Comparison of ENCODE assay signal across 9 cellular contexts in genomic region chr15:50879016-50879415, GRCh38. TPM values are rescaled to one million over a fixed set of nuclear protein-coding genes. Genes with fewer than 3 reads are reported as not detected.
A peak's percentile ranks its signal among the peaks of the same experiment; 100 is the strongest.
DNase-seq lines count a peak whose midpoint lies in the region; ATAC-seq and TF ChIP-seq lines count a peak whose summit lies in the region.
"Had no signal": no experiment of that assay in that cellular context is flagged by ENCODE, and none has a peak within 500 bp of the region (broad histone marks: within the 10 kb centered on the region; RNA-seq: fewer than 3 reads in every experiment).

No MANE protein-coding gene starts in this region.

- H3K36me3 Mint-ChIP-seq in activated T-helper 1 cell treated with anti-CD3 and anti-CD28 coated beads, Interleukin-12 subunit alpha, Interleukin-12 subunit beta, Interleukin-2, Interleukin-4 antibody, amounts not matched to agents 30 ng/mL and 10 ng/mL and 1 ng/mL, durations not matched to agents 14 hours and 24 hours and 36 hours (ENCODE audit: low read depth) = peaks cover 4% of the 10 kb centered on the region

- intact Hi-C loops in activated T-helper 1 cell treated with anti-CD3 and anti-CD28 coated beads, Interleukin-12 subunit alpha, Interleukin-12 subunit beta, Interleukin-2, Interleukin-4 antibody, amounts not matched to agents 30 ng/mL and 10 ng/mL and 1 ng/mL, durations not matched to agents 14 hours and 24 hours and 36 hours (cut with micrococcal nuclease) = loop anchor here (5.0 kb wide), 1 partner anchor 252 kb away; no protein-coding TSS in a partner anchor
- intact Hi-C loops in ovary (cut with DNase I) = loop anchor here (5.0 to 10.0 kb wide), 2 partner anchors 204 to 207 kb away; no protein-coding TSS in a partner anchor

- H3K4me1 Mint-ChIP-seq in activated T-helper 1 cell treated with anti-CD3 and anti-CD28 coated beads, Interleukin-12 subunit alpha, Interleukin-12 subunit beta, Interleukin-2, Interleukin-4 antibody, amounts not matched to agents 30 ng/mL and 10 ng/mL and 1 ng/mL, durations not matched to agents 14 hours and 24 hours and 36 hours (ENCODE audit: low read depth) = peaks cover 71% of the 10 kb centered on the region

- DNase-seq in DND-41 (no peak), GM20000 (ENCODE audit: low spot score) (no peak), NCI-H345 treated with DMSO at 0.1 percent for 48 hours (lab: John Stamatoyannopoulos, UW; ENCODE audit: unreplicated experiment) (no peak), ovary (no peak), DMS53 (lab: John Stamatoyannopoulos, UW) (no peak)
- DNase-seq in activated T-helper 1 cell treated with anti-CD3 and anti-CD28 coated beads, Interleukin-12 subunit alpha, Interleukin-12 subunit beta, Interleukin-2, Interleukin-4 antibody, amounts not matched to agents 30 ng/mL and 10 ng/mL and 1 ng/mL, durations not matched to agents 14 hours and 24 hours and 36 hours (ENCODE audit: low spot score) = peak; percentile 20
- DNase-seq: NCI-H1417 treated with DMSO at 0.1 percent for 48 hours had no signal

- H3K27ac ChIP-seq in DND-41 (ENCODE audit: low read length) = peak overlapping the region; percentile 80
- H3K27ac ChIP-seq in ovary = no peak overlapping the region

- TF ChIP-seq EP300 in ovary (IDR thresholded peaks at IDR 0.05) = no peak

- H3K4me2 ChIP-seq in DND-41 (ENCODE audit: insufficient read depth, low read length) = peak overlapping the region; percentile 28; the same call in 1 of the 2 replicates

- H4K20me1 ChIP-seq in DND-41 (ENCODE audit: insufficient read depth, low read length) = no peaks in the 10 kb centered on the region

- peaks cover 63% of the 10 kb centered on the region for H3K4me1 ChIP-seq in DND-41 (ENCODE audit: insufficient read depth, low read length)
- peaks cover 1% of the 10 kb centered on the region for H3K4me1 ChIP-seq in ovary (ENCODE audit: insufficient read depth)

- H3K4me3 ChIP-seq in DND-41 (ENCODE audit: low read depth in 1 of 2, low read length in 2 of 2) = no peak overlapping the region
- H3K4me3 ChIP-seq in ovary = no peak overlapping the region

- ATAC-seq in DND-41 (ENCODE audit: insufficient read depth, low read depth) = no peak; the same call in 2 of the 3 replicates
- peak; percentile 55 for ATAC-seq in GM19397 (IDR thresholded peaks at IDR 0.05; ENCODE audit: unreplicated experiment)
- ATAC-seq in HG03097 (IDR thresholded peaks at IDR 0.05; ENCODE audit: low FRiP score, unreplicated experiment) = peak; percentile 54

- H3K27me3 Mint-ChIP-seq in activated T-helper 1 cell treated with anti-CD3 and anti-CD28 coated beads, Interleukin-12 subunit alpha, Interleukin-12 subunit beta, Interleukin-2, Interleukin-4 antibody, amounts not matched to agents 30 ng/mL and 10 ng/mL and 1 ng/mL, durations not matched to agents 14 hours and 24 hours and 36 hours (ENCODE audit: insufficient read depth) = no peaks in the 10 kb centered on the region

- H3K9me3 ChIP-seq in DND-41 (ENCODE audit: insufficient read depth, low read length, severe bottlenecking) (no peaks in the 10 kb centered on the region), ovary (no peaks in the 10 kb centered on the region)

- peak overlapping the region; percentile 30 for H2AFZ ChIP-seq in DND-41 (ENCODE audit: low read depth, low read length)

- peaks cover 5% of the 10 kb centered on the region for H3K9me3 Mint-ChIP-seq in activated T-helper 1 cell treated with anti-CD3 and anti-CD28 coated beads, Interleukin-12 subunit alpha, Interleukin-12 subunit beta, Interleukin-2, Interleukin-4 antibody, amounts not matched to agents 30 ng/mL and 10 ng/mL and 1 ng/mL, durations not matched to agents 14 hours and 24 hours and 36 hours

- H3K9ac ChIP-seq in DND-41 (ENCODE audit: low read depth, low read length) = no peak overlapping the region; the same call in 1 of the 2 replicates

- H3K36me3 ChIP-seq in DND-41 (ENCODE audit: insufficient read depth, low read length) = no peaks in the 10 kb centered on the region
- no peaks in the 10 kb centered on the region for H3K36me3 ChIP-seq in ovary

- no peaks in the 10 kb centered on the region for H3K27me3 ChIP-seq in DND-41 (ENCODE audit: insufficient read depth, low read length, poor library complexity)
- no peaks in the 10 kb centered on the region for H3K27me3 ChIP-seq in ovary

- TF ChIP-seq CTCF in DND-41 (IDR thresholded peaks at IDR 0.05; ENCODE audit: borderline replicate concordance, extremely low read depth, low read length, poor library complexity, severe bottlenecking) = no peak
- no peak for TF ChIP-seq CTCF in GM20000 (IDR thresholded peaks at IDR 0.05; ENCODE audit: extremely low read depth, missing control alignments)
- TF ChIP-seq CTCF in ovary (IDR thresholded peaks at IDR 0.05) = no peak

- 67 to 90% (median 77%) methylated on average over 2 of the region's 2 CpGs for WGBS in ovary, 3 donors

- TF ChIP-seq POLR2A in ovary (IDR thresholded peaks at IDR 0.05) = no peak

- peak overlapping the region; percentile 65 for H3K27ac Mint-ChIP-seq in activated T-helper 1 cell treated with anti-CD3 and anti-CD28 coated beads, Interleukin-12 subunit alpha, Interleukin-12 subunit beta, Interleukin-2, Interleukin-4 antibody, amounts not matched to agents 30 ng/mL and 10 ng/mL and 1 ng/mL, durations not matched to agents 14 hours and 24 hours and 36 hours

- H3K4me3 Mint-ChIP-seq in activated T-helper 1 cell treated with anti-CD3 and anti-CD28 coated beads, Interleukin-12 subunit alpha, Interleukin-12 subunit beta, Interleukin-2, Interleukin-4 antibody, amounts not matched to agents 30 ng/mL and 10 ng/mL and 1 ng/mL, durations not matched to agents 14 hours and 24 hours and 36 hours = peak overlapping the region; percentile 62

- H3K79me2 ChIP-seq in DND-41 (ENCODE audit: insufficient read depth, low read length) = no peaks in the 10 kb centered on the region

RNA-seq across cellular contexts. Expression of gene AP4E1, which starts 29.5 kb away (rescaled TPM):
- 15.8 and 17.0 TPM in 2 replicates for total RNA-seq in activated T-helper 1 cell treated with anti-CD3 and anti-CD28 coated beads, Interleukin-12 subunit alpha, Interleukin-12 subunit beta, Interleukin-2, Interleukin-4 antibody, amounts not matched to agents 30 ng/mL and 10 ng/mL and 1 ng/mL, durations not matched to agents 14 hours and 24 hours and 36 hours
- 10 to 100 TPM in 3 of 7 donors, 1 to 10 TPM in 4; 3.7 to 12.7 (median 8.6) TPM for total RNA-seq in ovary
- 1 to 10 TPM; 3.1 to 4.7 TPM for polyA plus RNA-seq in ovary
